Comparison of ENCODE assay signal across 18 cellular contexts in genomic region chr7:159125104-159125943, GRCh38. TPM values are rescaled to one million over a fixed set of nuclear protein-coding genes. Genes with fewer than 3 reads are reported as not detected.
"Had no signal": no experiment of that assay in that cellular context is flagged by ENCODE, and none has a peak within 500 bp of the region (broad histone marks: within the 10 kb centered on the region; RNA-seq: fewer than 3 reads in every experiment).

No MANE protein-coding gene starts in this region.

- DNase-seq: activated CD4-positive, alpha-beta memory T cell treated with anti-CD3 and anti-CD28 coated beads for 36 hours; activated CD8-positive, alpha-beta memory T cell treated with anti-CD3 and anti-CD28 coated beads, Interleukin-2, amount 10 ng/mL, durations not matched to agents 7 days and 5 days; dermis blood vessel endothelial cell; effector memory CD4-positive, alpha-beta T cell; lower lobe of right lung; occipital lobe; stimulated activated CD4-positive, alpha-beta T cell treated with anti-CD3 and anti-CD28 coated beads, Interleukin-15, amount 100 ng/mL, for 24 hours; stimulated activated CD4-positive, alpha-beta T cell treated with anti-CD3 and anti-CD28 coated beads, Interleukin-2, amount 100 ng/mL, for 48 hours; stimulated activated naive CD8-positive, alpha-beta T cell treated with anti-CD3 and anti-CD28 coated beads, Interleukin-15, amount 100 ng/mL, for 72 hours; T-helper 17 cell had no signal

- H3K4me1 ChIP-seq: lower lobe of right lung, prostate gland, right atrium auricular region, upper lobe of left lung had no signal

- H3K36me3 ChIP-seq: lower lobe of right lung, prostate gland, right atrium auricular region, upper lobe of left lung had no signal

- H3K27me3 ChIP-seq: right atrium auricular region, upper lobe of left lung had no signal

- H3K27ac ChIP-seq: lower lobe of right lung, prostate gland, right atrium auricular region, skin epidermis, upper lobe of left lung, VCaP had no signal

- H3K4me3 ChIP-seq: lower lobe of right lung, prostate gland, right atrium auricular region, skin epidermis, upper lobe of left lung had no signal

- ATAC-seq: activated CD8-positive, alpha-beta memory T cell treated with anti-CD3 and anti-CD28 coated beads, Interleukin-2, amount 10 ng/mL, durations not matched to agents 7 days and 5 days; activated naive CD4-positive, alpha-beta T cell treated with anti-CD3 and anti-CD28 coated beads, Interleukin-2, amount 50 U/mL, for 72 hours; lower lobe of right lung; stimulated activated naive CD8-positive, alpha-beta T cell treated with anti-CD3 and anti-CD28 coated beads, Interleukin-15, amount 100 ng/mL, for 72 hours; T-helper 17 cell had no signal

- H3K9me3 ChIP-seq: lower lobe of right lung, prostate gland, right atrium auricular region, upper lobe of left lung had no signal

RNA-seq across cellular contexts. Expression of gene VIPR2, which starts 19.3 kb away (rescaled TPM):
- total RNA-seq: dermis blood vessel endothelial cell, fibroblast of villous mesenchyme, glomerular endothelial cell, T-helper 17 cell had no signal
